Comparison of ENCODE assay signal across 19 cellular contexts in genomic region chr10:7551891-7552731, GRCh38.
DNase-seq lines count a peak whose midpoint lies in the region; ATAC-seq lines count a peak whose summit lies in the region.
"Had no signal": no experiment of that assay in that cellular context is flagged by ENCODE, and none has a peak within 500 bp of the region (broad histone marks: within the 10 kb centered on the region; RNA-seq: fewer than 3 reads in every experiment).

No MANE protein-coding gene starts in this region.

- H3K36me3 Mint-ChIP-seq in T-helper 2 cell treated with Interferon-gamma antibody and Interleukin-4, amounts not matched to agents 5 μg/mL and 100 μg/mL, for 36 hours (ENCODE audit: low read depth): no peaks in the 10 kb centered on the region
- H3K36me3 Mint-ChIP-seq: activated CD8-positive, alpha-beta memory T cell treated with anti-CD3 and anti-CD28 coated beads, Interleukin-2, amount 10 ng/mL, durations not matched to agents 7 days and 5 days; memory B cell had no signal

- no peak overlapping the region for H3K4me3 ChIP-seq in HUES48 (ENCODE audit: low read depth, low read length)
- H3K4me3 ChIP-seq: tibial artery had no signal

- H3K9ac ChIP-seq in HUES48 (ENCODE audit: low read depth, low read length): no peak overlapping the region

- peaks cover 6% of the 10 kb centered on the region; the same call in 1 of the 2 replicates for H3K4me1 ChIP-seq in HUES48 (ENCODE audit: control insufficient read depth, insufficient read depth, low read length)

- no peaks in the 10 kb centered on the region for H3K4me1 Mint-ChIP-seq in T-helper 2 cell treated with Interferon-gamma antibody and Interleukin-4, amounts not matched to agents 5 μg/mL and 100 μg/mL, for 36 hours (ENCODE audit: low read depth)
- H3K4me1 Mint-ChIP-seq: activated CD8-positive, alpha-beta memory T cell treated with anti-CD3 and anti-CD28 coated beads, Interleukin-2, amount 10 ng/mL, durations not matched to agents 7 days and 5 days had no signal

- no peaks in the 10 kb centered on the region for H3K9me3 ChIP-seq in HUES48 (ENCODE audit: control insufficient read depth, insufficient read depth, low read length)
- H3K9me3 ChIP-seq: neutrophil, tibial artery had no signal

- no peak overlapping the region for H3K4me3 Mint-ChIP-seq in T-helper 2 cell treated with Interferon-gamma antibody and Interleukin-4, amounts not matched to agents 5 μg/mL and 100 μg/mL, for 36 hours
- H3K4me3 Mint-ChIP-seq: activated CD8-positive, alpha-beta memory T cell treated with anti-CD3 and anti-CD28 coated beads, Interleukin-2, amount 10 ng/mL, durations not matched to agents 7 days and 5 days; memory B cell had no signal

- ATAC-seq in HG03457 (IDR thresholded peaks at IDR 0.05; ENCODE audit: unreplicated experiment): no peak
- ATAC-seq: activated CD8-positive, alpha-beta memory T cell treated with anti-CD3 and anti-CD28 coated beads, Interleukin-2, amount 10 ng/mL, durations not matched to agents 7 days and 5 days had no signal

- H3K27me3 ChIP-seq in HUES48 (ENCODE audit: control insufficient read depth, insufficient read depth, low read length): no peaks in the 10 kb centered on the region
- H3K27me3 ChIP-seq: neutrophil, tibial artery had no signal

- peak overlapping the region; percentile 29 for H3K27ac ChIP-seq in HUES48 (ENCODE audit: low read depth, low read length)
- H3K27ac ChIP-seq: neutrophil had no signal

- H3K36me3 ChIP-seq in HUES48 (ENCODE audit: control insufficient read depth, insufficient read depth, low read length): no peaks in the 10 kb centered on the region
- H3K36me3 ChIP-seq: neutrophil, tibial artery had no signal

- H3K9me3 Mint-ChIP-seq in T-helper 2 cell treated with Interferon-gamma antibody and Interleukin-4, amounts not matched to agents 5 μg/mL and 100 μg/mL, for 36 hours: no peaks in the 10 kb centered on the region
- H3K9me3 Mint-ChIP-seq: memory B cell had no signal

- peak; percentile 30 for DNase-seq in cerebellum (ENCODE audit: low spot score)
- peak in 26 of 51 donors; percentile 13 to 72 (median 43) for DNase-seq in hypothalamus (lab: John Stamatoyannopoulos, UW)
- DNase-seq in retina: peak; percentile 74
- DNase-seq in NCI-H524 (lab: John Stamatoyannopoulos, UW): no peak
- DNase-seq in stimulated activated CD8-positive, alpha-beta memory T cell treated with anti-CD3 and anti-CD28 coated beads, Interleukin-4, amount 100 ng/mL, for 48 hours: no peak
- no peak for DNase-seq in T-helper 2 cell treated with Interferon-gamma antibody and Interleukin-4, amounts not matched to agents 5 μg/mL and 100 μg/mL, for 36 hours (ENCODE audit: low spot score)
- DNase-seq: activated CD4-positive, alpha-beta T cell treated with anti-CD3 and anti-CD28 coated beads for 1 hour; activated CD8-positive, alpha-beta memory T cell treated with anti-CD3 and anti-CD28 coated beads, Interleukin-2, amount 10 ng/mL, durations not matched to agents 7 days and 5 days; activated effector memory CD4-positive, alpha-beta T cell treated with Interleukin-2 at 50 U/mL for 16 hours; DMS153; NK-92 treated with Interleukin-12 subunit alpha and Interleukin-12 subunit beta, amount 100 ng/mL, for 24 hours; SIG-M5; stimulated activated CD4-positive, alpha-beta T cell treated with anti-CD3 and anti-CD28 coated beads, Interleukin-4, amount 100 ng/mL, for 4 hours; T1000; tibial artery had no signal

- peaks cover 10% of the 10 kb centered on the region for H3K27me3 Mint-ChIP-seq in T-helper 2 cell treated with Interferon-gamma antibody and Interleukin-4, amounts not matched to agents 5 μg/mL and 100 μg/mL, for 36 hours (ENCODE audit: low read depth)

- no peak overlapping the region for H3K27ac Mint-ChIP-seq in T-helper 2 cell treated with Interferon-gamma antibody and Interleukin-4, amounts not matched to agents 5 μg/mL and 100 μg/mL, for 36 hours
- H3K27ac Mint-ChIP-seq: activated CD8-positive, alpha-beta memory T cell treated with anti-CD3 and anti-CD28 coated beads, Interleukin-2, amount 10 ng/mL, durations not matched to agents 7 days and 5 days; memory B cell had no signal

Comparison
In these comparisons a context has a peak if more than half of its experiments do, and no peak if none do; other contexts are left out.
1. DNase-seq: peak in cerebellum (single experiment), hypothalamus (26 of 51) and retina (single experiment); none in NCI-H524 (0 of 2), stimulated activated CD8-positive, alpha-beta memory T cell treated with anti-CD3 and anti-CD28 coated beads, Interleukin-4, amount 100 ng/mL, for 48 hours (single experiment) and T-helper 2 cell treated with Interferon-gamma antibody and Interleukin-4, amounts not matched to agents 5 μg/mL and 100 μg/mL, for 36 hours (single experiment).